ENCODE assay signal across 27 cellular contexts in the genomic region with DNA sequence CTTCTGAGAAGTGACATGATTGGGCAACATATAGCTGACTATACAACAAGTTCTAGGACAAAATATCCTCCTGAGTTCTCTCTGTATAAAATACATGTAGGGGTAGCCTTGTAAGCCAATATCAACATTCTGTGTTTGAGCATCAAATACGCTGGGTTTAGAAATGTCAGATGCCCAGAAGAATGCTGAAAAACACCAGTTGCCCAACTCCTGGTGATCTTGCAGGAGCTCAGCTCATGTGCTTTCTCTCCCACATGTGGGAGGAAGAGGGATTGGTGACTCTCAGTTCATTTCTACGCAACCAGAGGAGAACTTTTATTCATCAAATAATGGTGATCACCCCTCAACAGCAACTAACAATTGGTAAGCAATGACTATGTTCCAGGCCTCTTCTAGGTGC.
"Had no signal": no experiment of that assay in that cellular context is flagged by ENCODE, and none has a peak within 500 bp of the region (broad histone marks: within the 10 kb centered on the region; RNA-seq: fewer than 3 reads in every experiment).

No MANE protein-coding gene starts in this region.

- H3K9me3 ChIP-seq: adrenal gland, body of pancreas, MG63, Peyer's patch, SK-N-SH had no signal

- H3K36me3 ChIP-seq: adrenal gland, cardiac muscle cell, MG63, Peyer's patch, SJCRH30 had no signal

- H3K4me2 ChIP-seq: KMS-11, SK-N-SH had no signal

- H3K27ac ChIP-seq: adrenal gland, body of pancreas, cardiac muscle cell, KMS-11, Peyer's patch, RWPE1, SJCRH30 had no signal

- H3K27me3 ChIP-seq: adrenal gland, body of pancreas, cardiac muscle cell, MG63, Peyer's patch, SJCRH30 had no signal

- H3K4me3 ChIP-seq: adrenal gland, body of pancreas, cardiac muscle cell, MG63, Peyer's patch, SJCRH30 had no signal

- DNase-seq: activated CD4-positive, alpha-beta T cell treated with anti-CD3 and anti-CD28 coated beads for 48 hours; activated CD4-positive, alpha-beta T cell treated with anti-CD3 and anti-CD28 coated beads, Interleukin-2, amount 50 U/mL, for 4 hours; activated CD4-positive, CD25-positive, alpha-beta regulatory T cell treated with anti-CD3 and anti-CD28 coated beads, Interleukin-2, amount 50 U/mL, for 72 hours; activated CD8-positive, alpha-beta memory T cell treated with anti-CD3 and anti-CD28 coated beads, Interleukin-2, amount 50 U/mL, for 48 hours; activated CD8-positive, alpha-beta T cell treated with anti-CD3 and anti-CD28 coated beads, Interleukin-2, amount 10 ng/mL, durations not matched to agents 7 days and 5 days; activated naive CD4-positive, alpha-beta T cell treated with anti-CD3 and anti-CD28 coated beads, Interleukin-2, amount 50 U/mL, for 16 hours; activated naive CD8-positive, alpha-beta T cell treated with anti-CD3 and anti-CD28 coated beads, Interleukin-2, amount 10 ng/mL, durations not matched to agents 7 days and 5 days; activated T-cell treated with anti-CD3 and anti-CD28 coated beads, Interleukin-2, amount 50 U/mL, for 1 hour; adrenal gland; aorta; body of pancreas; MG63; MV-4-11; NCI-H1092 treated with DMSO at 0.1 percent for 48 hours; NCI-H1436; NCI-H187; NCI-H2081; NCI-H446; NCI-H524; Peyer's patch; Right ventricle myocardium superior; SJCRH30; SK-N-SH; SW 1271 had no signal

- H3K9ac ChIP-seq: KMS-11, SK-N-SH had no signal

- H3K4me1 ChIP-seq: adrenal gland, body of pancreas, Peyer's patch had no signal
